29 cellular contexts compared by ENCODE assay signal in genomic region chr16:80639636-80640035, GRCh38.
"Had no signal": no experiment of that assay in that cellular context is flagged by ENCODE, and none has a peak within 500 bp of the region (broad histone marks: within the 10 kb centered on the region; RNA-seq: fewer than 3 reads in every experiment).

No MANE protein-coding gene starts in this region.

- H3K27ac ChIP-seq: ascending aorta, cardiac muscle cell, WERI-Rb-1 had no signal

- DNase-seq: activated CD4-positive, alpha-beta memory T cell treated with anti-CD3 and anti-CD28 coated beads, Interleukin-2, amount 10 ng/mL, durations not matched to agents 7 days and 5 days; activated CD4-positive, alpha-beta T cell treated with anti-CD3 and anti-CD28 coated beads for 1 hour; activated CD4-positive, alpha-beta T cell treated with anti-CD3 and anti-CD28 coated beads for 36 hours; activated CD4-positive, alpha-beta T cell treated with anti-CD3 and anti-CD28 coated beads for 48 hours; activated CD4-positive, alpha-beta T cell treated with anti-CD3 and anti-CD28 coated beads, Interleukin-2, amount 10 ng/mL, durations not matched to agents 7 days and 5 days; activated CD4-positive, alpha-beta T cell treated with anti-CD3 and anti-CD28 coated beads, Interleukin-2, amount 50 U/mL, for 48 hours; activated CD4-positive, CD25-positive, alpha-beta regulatory T cell; activated CD8-positive, alpha-beta memory T cell treated with anti-CD3 and anti-CD28 coated beads for 24 hours; activated CD8-positive, alpha-beta memory T cell treated with anti-CD3 and anti-CD28 coated beads, Interleukin-2, amount 10 ng/mL, durations not matched to agents 7 days and 5 days; activated CD8-positive, alpha-beta memory T cell treated with anti-CD3 and anti-CD28 coated beads, Interleukin-2, amount 50 U/mL, for 48 hours; activated CD8-positive, alpha-beta T cell treated with anti-CD3 and anti-CD28 coated beads, Interleukin-2, amount 10 ng/mL, durations not matched to agents 7 days and 5 days; activated effector memory CD4-positive, alpha-beta T cell treated with Interleukin-2 at 50 U/mL for 16 hours; activated gamma-delta T cell; activated naive CD4-positive, alpha-beta T cell treated with anti-CD3 and anti-CD28 coated beads, Interleukin-2, amount 10 ng/mL, durations not matched to agents 7 days and 5 days; activated naive CD4-positive, alpha-beta T cell treated with Interleukin-2 at 50 U/mL for 16 hours; activated naive CD8-positive, alpha-beta T cell treated with anti-CD3 and anti-CD28 coated beads, Interleukin-2, amount 10 ng/mL, durations not matched to agents 7 days and 5 days; activated naive CD8-positive, alpha-beta T cell treated with anti-CD3 and anti-CD28 coated beads, Interleukin-2, amount 50 U/mL, for 24 hours; activated T-cell treated with anti-CD3 and anti-CD28 coated beads, Interleukin-2, amount 50 U/mL, for 24 hours; activated T-cell treated with anti-CD3 and anti-CD28 coated beads, Interleukin-2, amount 50 U/mL, for 48 hours; amygdala; anterior cingulate cortex; caudate nucleus; cerebellar nuclear complex; T-helper 1 cell; T-helper 2 cell; T-helper 9 cell; WERI-Rb-1 had no signal

- H3K4me1 ChIP-seq: ascending aorta had no signal

- H3K4me3 ChIP-seq: ascending aorta, cardiac muscle cell had no signal

- H3K27me3 ChIP-seq: ascending aorta, cardiac muscle cell had no signal

- H3K36me3 ChIP-seq: ascending aorta, cardiac muscle cell, WERI-Rb-1 had no signal
